Comparison of ENCODE assay signal across 1 cellular context in the genomic region with DNA sequence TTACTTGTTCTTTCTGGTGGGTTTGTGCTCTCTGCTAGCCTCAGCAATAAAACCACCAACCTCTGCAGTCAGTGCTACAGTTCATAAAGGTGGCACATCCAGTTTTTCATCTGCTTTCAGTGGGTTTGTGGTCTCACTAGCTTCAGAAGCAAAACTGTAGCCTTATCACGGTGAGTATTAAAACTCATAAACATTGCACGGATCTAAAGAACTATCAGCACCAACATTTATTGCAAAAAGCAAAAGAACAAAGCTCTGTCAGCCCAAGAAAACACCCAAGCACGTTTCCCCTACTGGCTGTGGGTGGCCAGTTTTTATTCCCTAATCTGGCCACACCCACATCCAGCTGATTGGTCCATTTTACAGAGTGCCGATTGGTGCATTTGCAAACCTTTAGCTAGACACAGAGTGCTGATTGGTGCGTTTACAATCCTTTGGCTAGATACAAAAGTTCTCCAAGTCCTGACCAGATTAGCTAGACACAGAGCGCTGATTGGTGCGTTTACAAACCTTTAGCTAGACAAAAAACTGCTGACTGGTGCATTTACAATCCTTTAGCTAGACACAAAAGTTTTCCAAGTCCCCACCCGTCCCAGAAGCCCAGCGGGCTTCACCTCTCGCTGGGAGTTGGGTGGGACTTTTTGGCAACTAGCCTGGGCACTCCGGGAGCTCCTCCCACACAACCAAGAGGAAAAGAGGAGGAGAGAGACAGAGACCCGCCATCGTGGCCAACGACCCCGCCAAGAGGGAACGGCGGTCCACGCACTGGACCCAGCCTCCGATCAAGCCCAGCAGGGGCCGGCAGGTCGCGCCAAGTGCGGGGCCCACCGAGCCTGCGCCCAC.
A peak's percentile ranks its signal among the peaks of the same experiment; 100 is the strongest.
TF ChIP-seq lines count a peak whose summit lies in the region.

No MANE protein-coding gene starts in this region.

TF ChIP-seq in HepG2, 621 proteins besides CTCF, POLR2A, EP300 and RAD21 (continued from another document and continues in another):
- TF ChIP-seq, protein P1, sequence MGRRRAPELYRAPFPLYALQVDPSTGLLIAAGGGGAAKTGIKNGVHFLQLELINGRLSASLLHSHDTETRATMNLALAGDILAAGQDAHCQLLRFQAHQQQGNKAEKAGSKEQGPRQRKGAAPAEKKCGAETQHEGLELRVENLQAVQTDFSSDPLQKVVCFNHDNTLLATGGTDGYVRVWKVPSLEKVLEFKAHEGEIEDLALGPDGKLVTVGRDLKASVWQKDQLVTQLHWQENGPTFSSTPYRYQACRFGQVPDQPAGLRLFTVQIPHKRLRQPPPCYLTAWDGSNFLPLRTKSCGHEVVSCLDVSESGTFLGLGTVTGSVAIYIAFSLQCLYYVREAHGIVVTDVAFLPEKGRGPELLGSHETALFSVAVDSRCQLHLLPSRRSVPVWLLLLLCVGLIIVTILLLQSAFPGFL (CRISPR knock-in tag; IDR thresholded peaks at IDR 0.05), result no peak
- TF ChIP-seq PAF1 (CRISPR knock-in tag; IDR thresholded peaks at IDR 0.05) (no peak), PAX8 (CRISPR knock-in tag; IDR thresholded peaks at IDR 0.05; ENCODE audit: borderline replicate concordance) (0 out of 2 replicates have a peak, but pooled peaks have one; percentile 68), ZNF451 (CRISPR knock-in tag; IDR thresholded peaks at IDR 0.05) (0 out of 2 replicates have a peak, but pooled peaks have one; percentile 54), ZNF550 (CRISPR knock-in tag; IDR thresholded peaks at IDR 0.05; ENCODE audit: borderline replicate concordance) (no peak), ZNF709 (CRISPR knock-in tag; IDR thresholded peaks at IDR 0.05) (no peak), AGO2 (optimal IDR thresholded peaks at IDR 0.05; ENCODE audit: low read depth, low read length) (no peak), MAFK (conservative IDR thresholded peaks at IDR 0.05 in 1 of 2, IDR thresholded peaks at IDR 0.05 in 1 of 2; ENCODE audit: low read length in 2 of 2) (peak; percentile 98), ZBTB8A (CRISPR knock-in tag; IDR thresholded peaks at IDR 0.05; ENCODE audit: borderline replicate concordance, low read depth) (no peak), TCF12 (IDR thresholded peaks at IDR 0.05) (no peak), TCF12 (CRISPR knock-in tag; IDR thresholded peaks at IDR 0.05) (no peak), AHR (CRISPR knock-in tag; IDR thresholded peaks at IDR 0.05) (no peak), ZNF619 (CRISPR knock-in tag; IDR thresholded peaks at IDR 0.05) (no peak), ZNF589 (CRISPR knock-in tag; conservative IDR thresholded peaks at IDR 0.05) (no peak), ZNF891 (CRISPR knock-in tag; IDR thresholded peaks at IDR 0.05) (0 out of 2 replicates have a peak, but pooled peaks have one; percentile 5), NFYB (CRISPR knock-in tag; IDR thresholded peaks at IDR 0.05) (peak; percentile 97), ZNF776 (CRISPR knock-in tag; IDR thresholded peaks at IDR 0.05) (no peak; the same call in 1 of the 2 replicates), ZNF749 (CRISPR knock-in tag; IDR thresholded peaks at IDR 0.05; ENCODE audit: borderline replicate concordance) (no peak)
- TF ChIP-seq, protein P2, sequence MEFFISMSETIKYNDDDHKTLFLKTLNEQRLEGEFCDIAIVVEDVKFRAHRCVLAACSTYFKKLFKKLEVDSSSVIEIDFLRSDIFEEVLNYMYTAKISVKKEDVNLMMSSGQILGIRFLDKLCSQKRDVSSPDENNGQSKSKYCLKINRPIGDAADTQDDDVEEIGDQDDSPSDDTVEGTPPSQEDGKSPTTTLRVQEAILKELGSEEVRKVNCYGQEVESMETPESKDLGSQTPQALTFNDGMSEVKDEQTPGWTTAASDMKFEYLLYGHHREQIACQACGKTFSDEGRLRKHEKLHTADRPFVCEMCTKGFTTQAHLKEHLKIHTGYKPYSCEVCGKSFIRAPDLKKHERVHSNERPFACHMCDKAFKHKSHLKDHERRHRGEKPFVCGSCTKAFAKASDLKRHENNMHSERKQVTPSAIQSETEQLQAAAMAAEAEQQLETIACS (CRISPR knock-in tag; IDR thresholded peaks at IDR 0.05), result no peak
- TF ChIP-seq, protein P3, sequence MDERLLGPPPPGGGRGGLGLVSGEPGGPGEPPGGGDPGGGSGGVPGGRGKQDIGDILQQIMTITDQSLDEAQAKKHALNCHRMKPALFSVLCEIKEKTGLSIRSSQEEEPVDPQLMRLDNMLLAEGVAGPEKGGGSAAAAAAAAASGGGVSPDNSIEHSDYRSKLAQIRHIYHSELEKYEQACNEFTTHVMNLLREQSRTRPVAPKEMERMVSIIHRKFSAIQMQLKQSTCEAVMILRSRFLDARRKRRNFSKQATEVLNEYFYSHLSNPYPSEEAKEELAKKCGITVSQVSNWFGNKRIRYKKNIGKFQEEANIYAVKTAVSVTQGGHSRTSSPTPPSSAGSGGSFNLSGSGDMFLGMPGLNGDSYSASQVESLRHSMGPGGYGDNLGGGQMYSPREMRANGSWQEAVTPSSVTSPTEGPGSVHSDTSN (CRISPR knock-in tag; IDR thresholded peaks at IDR 0.05), result no peak
- TF ChIP-seq, protein P4, sequence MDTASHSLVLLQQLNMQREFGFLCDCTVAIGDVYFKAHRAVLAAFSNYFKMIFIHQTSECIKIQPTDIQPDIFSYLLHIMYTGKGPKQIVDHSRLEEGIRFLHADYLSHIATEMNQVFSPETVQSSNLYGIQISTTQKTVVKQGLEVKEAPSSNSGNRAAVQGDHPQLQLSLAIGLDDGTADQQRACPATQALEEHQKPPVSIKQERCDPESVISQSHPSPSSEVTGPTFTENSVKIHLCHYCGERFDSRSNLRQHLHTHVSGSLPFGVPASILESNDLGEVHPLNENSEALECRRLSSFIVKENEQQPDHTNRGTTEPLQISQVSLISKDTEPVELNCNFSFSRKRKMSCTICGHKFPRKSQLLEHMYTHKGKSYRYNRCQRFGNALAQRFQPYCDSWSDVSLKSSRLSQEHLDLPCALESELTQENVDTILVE (CRISPR knock-in tag; IDR thresholded peaks at IDR 0.05), result no peak
- TF ChIP-seq, protein P5, sequence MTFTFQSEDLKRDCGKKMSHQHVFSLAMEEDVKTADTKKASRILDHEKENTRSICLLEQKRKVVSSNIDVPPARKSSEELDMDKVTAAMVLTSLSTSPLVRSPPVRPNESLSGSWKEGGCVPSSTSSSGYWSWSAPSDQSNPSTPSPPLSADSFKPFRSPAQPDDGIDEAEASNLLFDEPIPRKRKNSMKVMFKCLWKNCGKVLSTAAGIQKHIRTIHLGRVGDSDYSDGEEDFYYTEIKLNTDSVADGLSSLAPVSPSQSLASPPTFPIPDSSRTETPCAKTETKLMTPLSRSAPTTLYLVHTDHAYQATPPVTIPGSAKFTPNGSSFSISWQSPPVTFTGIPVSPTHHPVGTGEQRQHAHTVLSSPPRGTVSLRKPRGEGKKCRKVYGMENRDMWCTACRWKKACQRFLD (CRISPR knock-in tag; IDR thresholded peaks at IDR 0.05; ENCODE audit: borderline replicate concordance), result no peak
- TF ChIP-seq, protein P6, sequence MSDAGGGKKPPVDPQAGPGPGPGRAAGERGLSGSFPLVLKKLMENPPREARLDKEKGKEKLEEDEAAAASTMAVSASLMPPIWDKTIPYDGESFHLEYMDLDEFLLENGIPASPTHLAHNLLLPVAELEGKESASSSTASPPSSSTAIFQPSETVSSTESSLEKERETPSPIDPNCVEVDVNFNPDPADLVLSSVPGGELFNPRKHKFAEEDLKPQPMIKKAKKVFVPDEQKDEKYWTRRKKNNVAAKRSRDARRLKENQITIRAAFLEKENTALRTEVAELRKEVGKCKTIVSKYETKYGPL (CRISPR knock-in tag; IDR thresholded peaks at IDR 0.05), result 0 out of 2 replicates have a peak, but pooled peaks have one; percentile 21
- TF ChIP-seq, protein P7, sequence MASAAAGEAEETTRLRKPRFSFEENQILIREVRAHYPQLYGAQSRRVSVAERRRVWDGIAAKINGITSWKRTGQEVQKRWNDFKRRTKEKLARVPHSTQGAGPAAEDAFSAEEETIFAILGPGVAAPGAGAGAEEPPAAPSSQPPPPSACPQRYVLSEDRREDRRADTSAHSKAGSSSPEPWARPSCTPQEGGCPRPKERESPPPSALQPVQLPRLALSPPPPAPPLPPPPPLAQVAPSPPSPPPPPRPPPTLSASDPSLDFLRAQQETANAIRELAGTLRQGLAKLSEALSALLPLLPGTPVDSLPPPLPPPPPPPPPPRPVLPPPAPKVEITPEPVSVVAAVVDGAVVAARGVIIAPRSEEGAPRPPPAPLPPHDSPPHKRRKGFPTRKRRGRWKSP (CRISPR knock-in tag; IDR thresholded peaks at IDR 0.05), result no peak
- TF ChIP-seq, protein P8, sequence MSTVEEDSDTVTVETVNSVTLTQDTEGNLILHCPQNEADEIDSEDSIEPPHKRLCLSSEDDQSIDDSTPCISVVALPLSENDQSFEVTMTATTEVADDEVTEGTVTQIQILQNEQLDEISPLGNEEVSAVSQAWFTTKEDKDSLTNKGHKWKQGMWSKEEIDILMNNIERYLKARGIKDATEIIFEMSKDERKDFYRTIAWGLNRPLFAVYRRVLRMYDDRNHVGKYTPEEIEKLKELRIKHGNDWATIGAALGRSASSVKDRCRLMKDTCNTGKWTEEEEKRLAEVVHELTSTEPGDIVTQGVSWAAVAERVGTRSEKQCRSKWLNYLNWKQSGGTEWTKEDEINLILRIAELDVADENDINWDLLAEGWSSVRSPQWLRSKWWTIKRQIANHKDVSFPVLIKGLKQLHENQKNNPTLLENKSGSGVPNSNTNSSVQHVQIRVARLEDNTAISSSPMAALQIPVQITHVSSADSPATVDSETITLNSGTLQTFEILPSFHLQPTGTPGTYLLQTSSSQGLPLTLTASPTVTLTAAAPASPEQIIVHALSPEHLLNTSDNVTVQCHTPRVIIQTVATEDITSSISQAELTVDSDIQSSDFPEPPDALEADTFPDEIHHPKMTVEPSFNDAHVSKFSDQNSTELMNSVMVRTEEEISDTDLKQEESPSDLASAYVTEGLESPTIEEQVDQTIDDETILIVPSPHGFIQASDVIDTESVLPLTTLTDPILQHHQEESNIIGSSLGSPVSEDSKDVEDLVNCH (CRISPR knock-in tag; IDR thresholded peaks at IDR 0.05), result no peak
- TF ChIP-seq, protein P9, sequence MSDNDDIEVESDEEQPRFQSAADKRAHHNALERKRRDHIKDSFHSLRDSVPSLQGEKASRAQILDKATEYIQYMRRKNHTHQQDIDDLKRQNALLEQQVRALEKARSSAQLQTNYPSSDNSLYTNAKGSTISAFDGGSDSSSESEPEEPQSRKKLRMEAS (IDR thresholded peaks at IDR 0.05), result no peak
- TF ChIP-seq, protein P10, sequence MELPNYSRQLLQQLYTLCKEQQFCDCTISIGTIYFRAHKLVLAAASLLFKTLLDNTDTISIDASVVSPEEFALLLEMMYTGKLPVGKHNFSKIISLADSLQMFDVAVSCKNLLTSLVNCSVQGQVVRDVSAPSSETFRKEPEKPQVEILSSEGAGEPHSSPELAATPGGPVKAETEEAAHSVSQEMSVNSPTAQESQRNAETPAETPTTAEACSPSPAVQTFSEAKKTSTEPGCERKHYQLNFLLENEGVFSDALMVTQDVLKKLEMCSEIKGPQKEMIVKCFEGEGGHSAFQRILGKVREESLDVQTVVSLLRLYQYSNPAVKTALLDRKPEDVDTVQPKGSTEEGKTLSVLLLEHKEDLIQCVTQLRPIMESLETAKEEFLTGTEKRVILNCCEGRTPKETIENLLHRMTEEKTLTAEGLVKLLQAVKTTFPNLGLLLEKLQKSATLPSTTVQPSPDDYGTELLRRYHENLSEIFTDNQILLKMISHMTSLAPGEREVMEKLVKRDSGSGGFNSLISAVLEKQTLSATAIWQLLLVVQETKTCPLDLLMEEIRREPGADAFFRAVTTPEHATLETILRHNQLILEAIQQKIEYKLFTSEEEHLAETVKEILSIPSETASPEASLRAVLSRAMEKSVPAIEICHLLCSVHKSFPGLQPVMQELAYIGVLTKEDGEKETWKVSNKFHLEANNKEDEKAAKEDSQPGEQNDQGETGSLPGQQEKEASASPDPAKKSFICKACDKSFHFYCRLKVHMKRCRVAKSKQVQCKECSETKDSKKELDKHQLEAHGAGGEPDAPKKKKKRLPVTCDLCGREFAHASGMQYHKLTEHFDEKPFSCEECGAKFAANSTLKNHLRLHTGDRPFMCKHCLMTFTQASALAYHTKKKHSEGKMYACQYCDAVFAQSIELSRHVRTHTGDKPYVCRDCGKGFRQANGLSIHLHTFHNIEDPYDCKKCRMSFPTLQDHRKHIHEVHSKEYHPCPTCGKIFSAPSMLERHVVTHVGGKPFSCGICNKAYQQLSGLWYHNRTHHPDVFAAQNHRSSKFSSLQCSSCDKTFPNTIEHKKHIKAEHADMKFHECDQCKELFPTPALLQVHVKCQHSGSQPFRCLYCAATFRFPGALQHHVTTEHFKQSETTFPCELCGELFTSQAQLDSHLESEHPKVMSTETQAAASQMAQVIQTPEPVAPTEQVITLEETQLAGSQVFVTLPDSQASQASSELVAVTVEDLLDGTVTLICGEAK (IDR thresholded peaks at IDR 0.05), result no peak
- TF ChIP-seq, protein P10 (CRISPR knock-in tag; IDR thresholded peaks at IDR 0.05), result no peak
- TF ChIP-seq, protein P11, sequence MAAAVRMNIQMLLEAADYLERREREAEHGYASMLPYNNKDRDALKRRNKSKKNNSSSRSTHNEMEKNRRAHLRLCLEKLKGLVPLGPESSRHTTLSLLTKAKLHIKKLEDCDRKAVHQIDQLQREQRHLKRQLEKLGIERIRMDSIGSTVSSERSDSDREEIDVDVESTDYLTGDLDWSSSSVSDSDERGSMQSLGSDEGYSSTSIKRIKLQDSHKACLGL (CRISPR knock-in tag; IDR thresholded peaks at IDR 0.05), result no peak
- TF ChIP-seq, protein P12, sequence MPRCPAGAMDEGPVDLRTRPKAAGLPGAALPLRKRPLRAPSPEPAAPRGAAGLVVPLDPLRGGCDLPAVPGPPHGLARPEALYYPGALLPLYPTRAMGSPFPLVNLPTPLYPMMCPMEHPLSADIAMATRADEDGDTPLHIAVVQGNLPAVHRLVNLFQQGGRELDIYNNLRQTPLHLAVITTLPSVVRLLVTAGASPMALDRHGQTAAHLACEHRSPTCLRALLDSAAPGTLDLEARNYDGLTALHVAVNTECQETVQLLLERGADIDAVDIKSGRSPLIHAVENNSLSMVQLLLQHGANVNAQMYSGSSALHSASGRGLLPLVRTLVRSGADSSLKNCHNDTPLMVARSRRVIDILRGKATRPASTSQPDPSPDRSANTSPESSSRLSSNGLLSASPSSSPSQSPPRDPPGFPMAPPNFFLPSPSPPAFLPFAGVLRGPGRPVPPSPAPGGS (CRISPR knock-in tag; IDR thresholded peaks at IDR 0.05), result 0 out of 2 replicates have a peak, but pooled peaks have one; percentile 52
